ENCODE assay signal across 23 cellular contexts in the genomic region with DNA sequence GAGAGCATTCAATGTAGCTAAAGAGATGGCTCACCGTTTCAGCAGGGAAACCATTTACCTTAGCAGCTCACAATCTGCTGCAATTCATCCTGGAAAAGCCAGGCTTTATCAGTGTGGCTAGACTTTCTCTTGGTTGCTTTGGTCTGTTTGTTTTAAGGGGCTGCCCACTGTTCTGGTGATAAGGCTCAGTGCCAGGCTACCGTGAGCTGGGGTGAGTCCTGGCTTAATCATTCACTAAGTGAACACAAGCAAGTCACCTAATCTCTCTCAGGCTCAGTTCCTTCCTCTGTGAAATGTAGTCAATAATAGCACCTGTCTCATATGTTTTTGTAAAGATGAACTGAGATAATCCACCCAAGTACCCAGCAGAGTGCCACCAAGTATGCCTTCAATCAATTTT.
"Had no signal": no experiment of that assay in that cellular context is flagged by ENCODE, and none has a peak within 500 bp of the region (broad histone marks: within the 10 kb centered on the region; RNA-seq: fewer than 3 reads in every experiment).

No MANE protein-coding gene starts in this region.

- H3K4me3 ChIP-seq: neural progenitor cell, psoas muscle, right atrium auricular region, suprapubic skin, tibial nerve, uterus had no signal

- DNase-seq: activated CD4-positive, alpha-beta T cell treated with anti-CD3 and anti-CD28 coated beads for 4 hours; activated CD4-positive, alpha-beta T cell treated with anti-CD3 and anti-CD28 coated beads, Interleukin-2, amount 50 U/mL, for 48 hours; activated CD4-positive, CD25-positive, alpha-beta regulatory T cell; activated effector memory CD4-positive, alpha-beta T cell treated with anti-CD3 and anti-CD28 coated beads, Interleukin-2, amount 50 U/mL, for 16 hours; activated naive CD4-positive, alpha-beta T cell treated with anti-CD3 and anti-CD28 coated beads, Interleukin-2, amount 10 ng/mL, durations not matched to agents 7 days and 5 days; activated T-cell treated with anti-CD3 and anti-CD28 coated beads, Interleukin-2, amount 50 U/mL, for 72 hours; amygdala; effector CD4-positive, alpha-beta T cell; foreskin fibroblast; kidney glomerular epithelial cell; mesenchymal stem cell; naive thymus-derived CD4-positive, alpha-beta T cell; psoas muscle; stimulated activated CD4-positive, alpha-beta T cell treated with anti-CD3 and anti-CD28 coated beads, Interleukin-2, amount 100 ng/mL, for 24 hours; stimulated activated naive CD8-positive, alpha-beta T cell treated with anti-CD3 and anti-CD28 coated beads, Interleukin-15, amount 100 ng/mL, for 72 hours; T-helper 17 cell; uterus had no signal

- FAIRE-seq: endometrium had no signal

- H3K27ac ChIP-seq: neural progenitor cell, psoas muscle, right atrium auricular region, suprapubic skin, tibial nerve, uterus had no signal

- H3K36me3 ChIP-seq: neural progenitor cell, right atrium auricular region, suprapubic skin, tibial nerve, uterus had no signal

- H3K4me1 ChIP-seq: neural progenitor cell, psoas muscle, right atrium auricular region, suprapubic skin, tibial nerve, uterus had no signal

- H3K27me3 ChIP-seq: neural progenitor cell, right atrium auricular region, tibial nerve, uterus had no signal

- H3K9me3 ChIP-seq: psoas muscle, right atrium auricular region, suprapubic skin, uterus had no signal

- ATAC-seq: activated T-cell treated with anti-CD3 and anti-CD28 coated beads, Interleukin-2, amount 50 U/mL, for 72 hours; naive thymus-derived CD4-positive, alpha-beta T cell; psoas muscle; stimulated activated effector memory CD8-positive, alpha-beta T cell treated with anti-CD3 and anti-CD28 coated beads, Interleukin-12 subunit alpha, Interleukin-12 subunit beta, amount 100 ng/mL, for 72 hours; stimulated activated naive CD8-positive, alpha-beta T cell treated with anti-CD3 and anti-CD28 coated beads, Interleukin-15, amount 100 ng/mL, for 72 hours; T-helper 17 cell had no signal
